Comparison of ENCODE assay signal across 16 cellular contexts in the genomic region with DNA sequence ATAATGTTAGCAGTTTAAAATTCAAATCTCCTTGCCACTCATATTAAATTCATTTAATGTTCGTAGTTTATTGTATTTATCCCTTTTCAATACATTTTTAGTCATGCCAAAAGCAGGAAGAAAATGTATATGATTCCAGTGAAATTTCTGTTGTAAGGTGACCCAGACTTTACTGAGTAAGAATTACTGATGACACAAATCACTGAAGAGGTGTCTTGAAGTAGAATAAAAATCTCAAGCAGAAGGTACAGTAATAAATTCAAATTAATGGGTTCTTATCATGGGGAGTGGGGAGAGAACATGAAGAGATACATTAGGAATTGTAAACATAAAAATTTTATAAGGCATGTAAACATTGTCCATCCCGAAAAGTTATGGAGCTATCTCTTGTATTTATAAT.
"Had no signal": no experiment of that assay in that cellular context is flagged by ENCODE, and none has a peak within 500 bp of the region (broad histone marks: within the 10 kb centered on the region; RNA-seq: fewer than 3 reads in every experiment).

No MANE protein-coding gene starts in this region.

- H3K4me3 ChIP-seq: tibial artery, uterus had no signal

- H3K9me3 ChIP-seq: tibial artery, uterus had no signal

- H3K27me3 ChIP-seq: tibial artery, uterus had no signal

- H3K36me3 ChIP-seq: tibial artery, uterus had no signal

- ATAC-seq: stimulated activated naive CD8-positive, alpha-beta T cell treated with anti-CD3 and anti-CD28 coated beads, Interleukin-15, Interleukin-2, amounts not matched to agents 100 U/mL and 50 U/mL, for 24 hours had no signal

- DNase-seq: activated CD4-positive, alpha-beta memory T cell treated with anti-CD3 and anti-CD28 coated beads for 36 hours; activated CD4-positive, alpha-beta T cell treated with anti-CD3 and anti-CD28 coated beads for 48 hours; activated effector memory CD4-positive, alpha-beta T cell treated with anti-CD3 and anti-CD28 coated beads, Interleukin-2, amount 50 U/mL, for 16 hours; activated naive CD4-positive, alpha-beta T cell treated with anti-CD3 and anti-CD28 coated beads, Interleukin-2, amount 10 ng/mL, durations not matched to agents 7 days and 5 days; caudate nucleus; effector CD8-positive, alpha-beta T cell; hypothalamus; nephron progenitor cell; occipital lobe; retina; stimulated activated CD4-positive, alpha-beta T cell treated with anti-CD3 and anti-CD28 coated beads, Interleukin-12 subunit alpha, Interleukin-12 subunit beta, amount 100 ng/mL, for 4 hours; stimulated activated CD4-positive, alpha-beta T cell treated with anti-CD3 and anti-CD28 coated beads, Interleukin-4, amount 100 ng/mL, for 4 hours; stimulated activated naive CD8-positive, alpha-beta T cell treated with anti-CD3 and anti-CD28 coated beads, Interleukin-15, Interleukin-2, amounts not matched to agents 100 U/mL and 50 U/mL, for 24 hours; substantia nigra; tibial artery; uterus had no signal

- H3K27ac ChIP-seq: tibial artery, uterus had no signal
